Comparison of ENCODE assay signal across 1 cellular context in genomic region chr7:50436133-50436802, GRCh38.
TF ChIP-seq lines count a peak whose summit lies in the region.

No MANE protein-coding gene starts in this region.

TF ChIP-seq in K562, 482 proteins besides CTCF, POLR2A, EP300 and RAD21:
- TF ChIP-seq ATF3 (IDR thresholded peaks at IDR 0.05) (peak; percentile 53), ATF3 (CRISPR knock-in tag; conservative IDR thresholded peaks at IDR 0.05) (no peak), HDAC1 (IDR thresholded peaks at IDR 0.05) (no peak)
